ENCODE assay signal across 16 cellular contexts in the genomic region with DNA sequence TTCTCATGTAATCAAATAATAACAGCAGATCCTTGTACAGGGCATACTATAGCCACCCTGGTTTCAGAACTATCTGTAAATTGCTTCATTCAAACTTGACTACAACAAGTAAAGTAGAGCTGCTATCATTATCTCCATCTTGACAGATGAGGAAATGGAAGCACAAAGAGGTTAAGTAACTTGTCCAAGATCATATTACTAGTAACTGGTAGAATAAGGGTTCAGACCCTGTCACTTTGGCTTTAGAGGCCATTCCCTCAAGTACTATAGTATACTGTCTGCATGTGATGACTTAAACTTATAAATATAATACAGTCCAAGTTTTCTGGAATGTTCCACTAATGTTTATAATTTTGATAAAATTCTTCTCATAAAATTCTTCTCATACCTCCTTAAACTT.
"Had no signal": no experiment of that assay in that cellular context is flagged by ENCODE, and none has a peak within 500 bp of the region (broad histone marks: within the 10 kb centered on the region; RNA-seq: fewer than 3 reads in every experiment).

No MANE protein-coding gene starts in this region.

- H3K27ac Mint-ChIP-seq: activated CD4-positive, alpha-beta memory T cell treated with anti-CD3 and anti-CD28 coated beads for 36 hours; activated naive CD8-positive, alpha-beta T cell treated with anti-CD3 and anti-CD28 coated beads, Interleukin-2, amount 10 ng/mL, durations not matched to agents 7 days and 5 days; natural killer cell treated with Interleukin-12 subunit alpha and Interleukin-12 subunit beta and Interleukin-15 and Interleukin-18, amount 100 ng/mL, for 72 hours; stimulated activated naive B cell treated with anti-CD40 and anti-IgM and Interleukin-4, amounts not matched to agents 10 μg/mL and 1 μg/mL and 100 μg/mL, for 72 hours had no signal

- H3K9me3 Mint-ChIP-seq: activated CD4-positive, alpha-beta memory T cell treated with anti-CD3 and anti-CD28 coated beads for 36 hours; activated naive CD8-positive, alpha-beta T cell treated with anti-CD3 and anti-CD28 coated beads, Interleukin-2, amount 10 ng/mL, durations not matched to agents 7 days and 5 days; natural killer cell treated with Interleukin-12 subunit alpha and Interleukin-12 subunit beta and Interleukin-15 and Interleukin-18, amount 100 ng/mL, for 72 hours; stimulated activated naive B cell treated with anti-CD40 and anti-IgM and Interleukin-4, amounts not matched to agents 10 μg/mL and 1 μg/mL and 100 μg/mL, for 72 hours had no signal

- DNase-seq: activated CD4-positive, alpha-beta memory T cell treated with anti-CD3 and anti-CD28 coated beads for 36 hours; activated CD4-positive, CD25-positive, alpha-beta regulatory T cell treated with anti-CD3 and anti-CD28 coated beads, Interleukin-2, amount 50 U/mL, for 72 hours; activated gamma-delta T cell treated with Interleukin-2 at 50 U/mL for 16 hours; activated naive CD8-positive, alpha-beta T cell treated with anti-CD3 and anti-CD28 coated beads, Interleukin-2, amount 10 ng/mL, durations not matched to agents 7 days and 5 days; activated T-cell treated with anti-CD3 and anti-CD28 coated beads, Interleukin-2, amount 50 U/mL, for 48 hours; cortex of kidney; effector memory CD4-positive, alpha-beta T cell; glutamatergic neuron; left colon; nucleus accumbens; right cardiac atrium; stimulated activated naive B cell treated with anti-CD40 and anti-IgM and Interleukin-4, amounts not matched to agents 10 μg/mL and 1 μg/mL and 100 μg/mL, for 72 hours had no signal

- H3K27me3 Mint-ChIP-seq: activated CD4-positive, alpha-beta memory T cell treated with anti-CD3 and anti-CD28 coated beads for 36 hours; activated naive CD8-positive, alpha-beta T cell treated with anti-CD3 and anti-CD28 coated beads, Interleukin-2, amount 10 ng/mL, durations not matched to agents 7 days and 5 days; natural killer cell treated with Interleukin-12 subunit alpha and Interleukin-12 subunit beta and Interleukin-15 and Interleukin-18, amount 100 ng/mL, for 72 hours; stimulated activated naive B cell treated with anti-CD40 and anti-IgM and Interleukin-4, amounts not matched to agents 10 μg/mL and 1 μg/mL and 100 μg/mL, for 72 hours had no signal

- H3K4me3 Mint-ChIP-seq: activated CD4-positive, alpha-beta memory T cell treated with anti-CD3 and anti-CD28 coated beads for 36 hours; activated naive CD8-positive, alpha-beta T cell treated with anti-CD3 and anti-CD28 coated beads, Interleukin-2, amount 10 ng/mL, durations not matched to agents 7 days and 5 days; natural killer cell treated with Interleukin-12 subunit alpha and Interleukin-12 subunit beta and Interleukin-15 and Interleukin-18, amount 100 ng/mL, for 72 hours; stimulated activated naive B cell treated with anti-CD40 and anti-IgM and Interleukin-4, amounts not matched to agents 10 μg/mL and 1 μg/mL and 100 μg/mL, for 72 hours had no signal

- ATAC-seq: left colon; natural killer cell treated with Interleukin-12 subunit alpha and Interleukin-12 subunit beta and Interleukin-15 and Interleukin-18, amount 100 ng/mL, for 72 hours; right cardiac atrium; stimulated activated naive B cell treated with anti-CD40 and anti-IgM and Interleukin-4, amounts not matched to agents 10 μg/mL and 1 μg/mL and 100 μg/mL, for 72 hours had no signal

- H3K36me3 Mint-ChIP-seq: natural killer cell treated with Interleukin-12 subunit alpha and Interleukin-12 subunit beta and Interleukin-15 and Interleukin-18, amount 100 ng/mL, for 72 hours had no signal

- H3K4me2 ChIP-seq: smooth muscle cell had no signal

- H3K4me3 ChIP-seq: smooth muscle cell, tibial nerve, vagina had no signal

- H3K27ac ChIP-seq: tibial nerve, vagina had no signal

- H3K27me3 ChIP-seq: tibial nerve, vagina had no signal

- H3K9me3 ChIP-seq: tibial nerve, vagina had no signal

- H3K36me3 ChIP-seq: tibial nerve, vagina had no signal
